Comparison of ENCODE assay signal across 10 cellular contexts in the genomic region with DNA sequence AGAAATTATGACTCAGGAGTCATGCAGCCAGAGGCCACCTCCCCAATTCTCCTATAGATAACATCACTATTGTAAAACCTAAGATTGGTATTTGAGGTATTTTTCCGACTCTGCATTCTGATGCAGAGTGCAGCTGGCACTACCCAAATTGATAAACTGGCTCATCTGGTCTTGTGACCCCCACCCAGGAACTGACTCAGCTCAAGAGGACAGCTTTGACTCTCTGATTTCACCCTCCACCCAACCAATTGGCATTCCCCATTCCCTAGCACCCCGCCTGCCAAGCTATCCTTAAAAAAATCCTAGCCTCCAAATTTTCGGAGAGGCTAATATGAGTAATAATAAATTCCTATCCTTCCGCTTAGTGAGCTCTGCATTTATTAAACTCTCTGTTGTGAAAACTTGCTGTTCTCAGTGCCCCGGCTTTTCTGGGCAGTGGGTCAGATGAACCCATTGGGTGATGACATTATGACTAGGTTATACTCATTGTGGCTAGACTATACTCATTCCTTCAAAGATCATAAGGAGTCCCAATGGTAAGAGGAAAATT. TPM values are rescaled to one million over a fixed set of nuclear protein-coding genes. Genes with fewer than 3 reads are reported as not detected.
DNase-seq lines count a peak whose midpoint lies in the region; ATAC-seq and TF ChIP-seq lines count a peak whose summit lies in the region.
"Had no signal": no experiment of that assay in that cellular context is flagged by ENCODE, and none has a peak within 500 bp of the region (broad histone marks: within the 10 kb centered on the region; RNA-seq: fewer than 3 reads in every experiment).

No MANE protein-coding gene starts in this region.

- H3K27ac ChIP-seq in SJSA1 = peak overlapping the region; percentile 71
- no peak overlapping the region for H3K27ac ChIP-seq in left lung
- H3K27ac ChIP-seq in MM.1S (ENCODE audit: low read length) = no peak overlapping the region

- H3F3A ChIP-seq in MM.1S (ENCODE audit: insufficient read depth, low read length) = no peaks in the 10 kb centered on the region

- peak; percentile 66 for ATAC-seq in activated naive CD8-positive, alpha-beta T cell treated with anti-CD3 and anti-CD28 coated beads, Interleukin-2, amount 50 U/mL, for 24 hours
- ATAC-seq in esophagus mucosa (peak; percentile 89), left lung (no peak), HG03457 (IDR thresholded peaks at IDR 0.05; ENCODE audit: unreplicated experiment) (no peak)
- peak; percentile 59 for ATAC-seq in stimulated activated naive CD8-positive, alpha-beta T cell treated with anti-CD3 and anti-CD28 coated beads, Interleukin-15, amount 100 ng/mL, for 72 hours

- H3K79me2 ChIP-seq in MM.1S (ENCODE audit: low read length) = no peaks in the 10 kb centered on the region

- H3K4me3 ChIP-seq in SJSA1 (no peak overlapping the region), left lung (no peak overlapping the region), MM.1S (ENCODE audit: low read length) (no peak overlapping the region)
- H3K4me3 ChIP-seq: HAP-1 had no signal

- H3K4me2 ChIP-seq in MM.1S (ENCODE audit: low read depth, low read length) = no peak overlapping the region

- H3K36me3 ChIP-seq in SJSA1 (no peaks in the 10 kb centered on the region), left lung (no peaks in the 10 kb centered on the region), MM.1S (replicated peaks; ENCODE audit: insufficient read depth, low read length) (no peaks in the 10 kb centered on the region)
- H3K36me3 ChIP-seq: HAP-1 had no signal

- H4K20me1 ChIP-seq in MM.1S (ENCODE audit: insufficient read depth, low read length) = no peaks in the 10 kb centered on the region

- H3K9me3 Mint-ChIP-seq in activated naive CD8-positive, alpha-beta T cell treated with anti-CD3 and anti-CD28 coated beads, Interleukin-2, amount 50 U/mL, for 24 hours = no peaks in the 10 kb centered on the region
- no peaks in the 10 kb centered on the region for H3K9me3 Mint-ChIP-seq in activated naive CD8-positive, alpha-beta T cell treated with anti-CD3 and anti-CD28 coated beads for 36 hours
- no peaks in the 10 kb centered on the region for H3K9me3 Mint-ChIP-seq in stimulated activated naive CD8-positive, alpha-beta T cell treated with anti-CD3 and anti-CD28 coated beads, Interleukin-15, amount 100 ng/mL, for 72 hours

- no peak for TF ChIP-seq CTCF in left lung (IDR thresholded peaks at IDR 0.05)
- no peak for TF ChIP-seq CTCF in MM.1S (IDR thresholded peaks at IDR 0.05; ENCODE audit: low read length)

- no peak overlapping the region for H3K9ac ChIP-seq in MM.1S (ENCODE audit: low read length)

- intact Hi-C loops in left lung (cut with DNase I) = no loop called here

- H3K27me3 Mint-ChIP-seq in activated naive CD8-positive, alpha-beta T cell treated with anti-CD3 and anti-CD28 coated beads, Interleukin-2, amount 50 U/mL, for 24 hours = no peaks in the 10 kb centered on the region
- H3K27me3 Mint-ChIP-seq in activated naive CD8-positive, alpha-beta T cell treated with anti-CD3 and anti-CD28 coated beads for 36 hours = no peaks in the 10 kb centered on the region
- no peaks in the 10 kb centered on the region for H3K27me3 Mint-ChIP-seq in stimulated activated naive CD8-positive, alpha-beta T cell treated with anti-CD3 and anti-CD28 coated beads, Interleukin-15, amount 100 ng/mL, for 72 hours

- H3K4me1 Mint-ChIP-seq in activated naive CD8-positive, alpha-beta T cell treated with anti-CD3 and anti-CD28 coated beads, Interleukin-2, amount 50 U/mL, for 24 hours = peaks cover 8% of the 10 kb centered on the region
- no peaks in the 10 kb centered on the region for H3K4me1 Mint-ChIP-seq in activated naive CD8-positive, alpha-beta T cell treated with anti-CD3 and anti-CD28 coated beads for 36 hours
- no peaks in the 10 kb centered on the region for H3K4me1 Mint-ChIP-seq in stimulated activated naive CD8-positive, alpha-beta T cell treated with anti-CD3 and anti-CD28 coated beads, Interleukin-15, amount 100 ng/mL, for 72 hours

- no peak for DNase-seq in activated naive CD8-positive, alpha-beta T cell treated with anti-CD3 and anti-CD28 coated beads, Interleukin-2, amount 50 U/mL, for 24 hours
- DNase-seq in activated naive CD8-positive, alpha-beta T cell treated with anti-CD3 and anti-CD28 coated beads for 36 hours = no peak
- peak; percentile 85 to 91 for DNase-seq in SJSA1 (ENCODE audit: low read depth in 1 of 2, low spot score in 2 of 2)
- no peak for DNase-seq in stimulated activated naive CD8-positive, alpha-beta T cell treated with anti-CD3 and anti-CD28 coated beads, Interleukin-15, amount 100 ng/mL, for 72 hours
- DNase-seq in left lung = no peak
- no peak for DNase-seq in MM.1S
- DNase-seq: small intestine had no signal

- H3K4me1 ChIP-seq in SJSA1 (replicated peaks) = peaks cover 42% of the 10 kb centered on the region
- no peaks in the 10 kb centered on the region for H3K4me1 ChIP-seq in left lung
- H3K4me1 ChIP-seq in MM.1S (ENCODE audit: low read length) = no peaks in the 10 kb centered on the region

- H3K4me3 Mint-ChIP-seq in activated naive CD8-positive, alpha-beta T cell treated with anti-CD3 and anti-CD28 coated beads, Interleukin-2, amount 50 U/mL, for 24 hours = no peak overlapping the region
- no peak overlapping the region for H3K4me3 Mint-ChIP-seq in activated naive CD8-positive, alpha-beta T cell treated with anti-CD3 and anti-CD28 coated beads for 36 hours
- H3K4me3 Mint-ChIP-seq in stimulated activated naive CD8-positive, alpha-beta T cell treated with anti-CD3 and anti-CD28 coated beads, Interleukin-15, amount 100 ng/mL, for 72 hours = no peak overlapping the region

- peak overlapping the region; percentile 12 for H3K27ac Mint-ChIP-seq in activated naive CD8-positive, alpha-beta T cell treated with anti-CD3 and anti-CD28 coated beads, Interleukin-2, amount 50 U/mL, for 24 hours
- H3K27ac Mint-ChIP-seq in activated naive CD8-positive, alpha-beta T cell treated with anti-CD3 and anti-CD28 coated beads for 36 hours = no peak overlapping the region
- H3K27ac Mint-ChIP-seq in stimulated activated naive CD8-positive, alpha-beta T cell treated with anti-CD3 and anti-CD28 coated beads, Interleukin-15, amount 100 ng/mL, for 72 hours = peak overlapping the region in 1 of 2 donors; percentile 11

- no peaks in the 10 kb centered on the region for H3K36me3 Mint-ChIP-seq in activated naive CD8-positive, alpha-beta T cell treated with anti-CD3 and anti-CD28 coated beads, Interleukin-2, amount 50 U/mL, for 24 hours (ENCODE audit: low read depth)
- H3K36me3 Mint-ChIP-seq in activated naive CD8-positive, alpha-beta T cell treated with anti-CD3 and anti-CD28 coated beads for 36 hours = no peaks in the 10 kb centered on the region

- no peak overlapping the region for H2AFZ ChIP-seq in MM.1S (ENCODE audit: low read length)

- H3K27me3 ChIP-seq in SJSA1 (replicated peaks) = no peaks in the 10 kb centered on the region
- no peaks in the 10 kb centered on the region for H3K27me3 ChIP-seq in left lung
- H3K27me3 ChIP-seq in MM.1S (replicated peaks; ENCODE audit: insufficient read depth, low read length) = no peaks in the 10 kb centered on the region

- no peaks in the 10 kb centered on the region for H3K9me2 ChIP-seq in MM.1S (replicated peaks; ENCODE audit: insufficient read depth, low read length)

- no peaks in the 10 kb centered on the region for H3K9me3 ChIP-seq in SJSA1 (replicated peaks)
- H3K9me3 ChIP-seq in left lung = no peaks in the 10 kb centered on the region
- H3K9me3 ChIP-seq in MM.1S (replicated peaks; ENCODE audit: insufficient read depth, low read length) = no peaks in the 10 kb centered on the region
- H3K9me3 ChIP-seq: HAP-1 had no signal

RNA-seq across cellular contexts. Expression of gene EPS15, which starts 39.4 kb away (rescaled TPM):
- 10 to 100 TPM; 53.5 to 55.0 TPM for total RNA-seq in activated naive CD8-positive, alpha-beta T cell treated with anti-CD3 and anti-CD28 coated beads for 36 hours
- 30.4 and 31.7 TPM in 2 replicates for total RNA-seq in SJSA1 (2014; rRNA removed; shearing (Covaris generic))
- 33.1 TPM for total RNA-seq in esophagus mucosa
- total RNA-seq in left lung = 10 to 100 TPM; 67.2 to 79.0 TPM

RNA-seq across cellular contexts. Expression of gene OSBPL9, which starts 58.4 kb away (rescaled TPM):
- total RNA-seq in activated naive CD8-positive, alpha-beta T cell treated with anti-CD3 and anti-CD28 coated beads for 36 hours = 10 to 100 TPM; 52.5 to 55.9 TPM
- total RNA-seq in SJSA1 (2014; rRNA removed; shearing (Covaris generic)) = 86.3 and 117 TPM in 2 replicates
- total RNA-seq in esophagus mucosa = 32.5 TPM
- total RNA-seq in left lung = 10 to 100 TPM; 63.1 to 73.3 TPM

Comparison
In these comparisons a context has a peak if more than half of its experiments do, and no peak if none do; other contexts are left out.
1. ATAC-seq: peak in activated naive CD8-positive, alpha-beta T cell treated with anti-CD3 and anti-CD28 coated beads, Interleukin-2, amount 50 U/mL, for 24 hours (single experiment), esophagus mucosa (single experiment) and stimulated activated naive CD8-positive, alpha-beta T cell treated with anti-CD3 and anti-CD28 coated beads, Interleukin-15, amount 100 ng/mL, for 72 hours (single experiment); none in left lung (single experiment) and HG03457 (single experiment).
2. DNase-seq: peak in SJSA1 (2 of 2); none in activated naive CD8-positive, alpha-beta T cell treated with anti-CD3 and anti-CD28 coated beads, Interleukin-2, amount 50 U/mL, for 24 hours (single experiment), activated naive CD8-positive, alpha-beta T cell treated with anti-CD3 and anti-CD28 coated beads for 36 hours (single experiment), stimulated activated naive CD8-positive, alpha-beta T cell treated with anti-CD3 and anti-CD28 coated beads, Interleukin-15, amount 100 ng/mL, for 72 hours (0 of 2), left lung (0 of 2) and MM.1S (single experiment).